In genomic region chr9:26746357-26747072, GRCh38 we compare ENCODE assay signal across 9 cellular contexts.
DNase-seq lines count a peak whose midpoint lies in the region; ATAC-seq and TF ChIP-seq lines count a peak whose summit lies in the region.
"Had no signal": no experiment of that assay in that cellular context is flagged by ENCODE, and none has a peak within 500 bp of the region (broad histone marks: within the 10 kb centered on the region; RNA-seq: fewer than 3 reads in every experiment).

No MANE protein-coding gene starts in this region.

- TF ChIP-seq EP300 in esophagus muscularis mucosa (IDR thresholded peaks at IDR 0.05), result no peak

- no peaks in the 10 kb centered on the region for H3K36me3 ChIP-seq in esophagus muscularis mucosa

- no peaks in the 10 kb centered on the region for H3K4me1 ChIP-seq in esophagus muscularis mucosa

- no peaks in the 10 kb centered on the region for H3K9me3 ChIP-seq in esophagus muscularis mucosa

- DNase-seq in H4 (ENCODE audit: low spot score) (peak; percentile 35), HT1080 (ENCODE audit: low read depth) (peak; percentile 73), iPS DF 19.7 (ENCODE audit: low read depth, low spot score) (peak; percentile 92), GM03348 (ENCODE audit: low spot score) (no peak), DMS153 (lab: John Stamatoyannopoulos, UW) (no peak), esophagus muscularis mucosa (ENCODE audit: extremely low spot score) (no peak), AG08396 (ENCODE audit: low spot score) (no peak)

- peak; percentile 91 for ATAC-seq in GM18498 (IDR thresholded peaks at IDR 0.05; ENCODE audit: unreplicated experiment)

- no peaks in the 10 kb centered on the region for H3K27me3 ChIP-seq in esophagus muscularis mucosa

- intact Hi-C loops in esophagus muscularis mucosa (cut with DNase I), result loop anchor here (5.0 kb wide), 2 partner anchors 116 to 231 kb away; no protein-coding TSS in a partner anchor

- no peak for TF ChIP-seq CTCF in esophagus muscularis mucosa (IDR thresholded peaks at IDR 0.05)

- WGBS in esophagus muscularis mucosa, result 85% methylated on average over 4 of the region's 4 CpGs

- no peak overlapping the region for H3K27ac ChIP-seq in esophagus muscularis mucosa (replicated peaks in 1 of 4)
- H3K27ac ChIP-seq: SK-N-MC had no signal

- TF ChIP-seq POLR2A in esophagus muscularis mucosa (IDR thresholded peaks at IDR 0.05; ENCODE audit: low read depth), result no peak

- H3K4me3 ChIP-seq in esophagus muscularis mucosa, result no peak overlapping the region
- H3K4me3 ChIP-seq: SK-N-MC had no signal

Comparison
In these comparisons a context has a peak if more than half of its experiments do, and no peak if none do; other contexts are left out.
1. DNase-seq: peak in H4 (single experiment), HT1080 (single experiment) and iPS DF 19.7 (single experiment); none in GM03348 (single experiment), DMS153 (single experiment), esophagus muscularis mucosa (single experiment) and AG08396 (single experiment).